In genomic region chr12:26696048-26696612, GRCh38 we compare ENCODE assay signal across 1 cellular context.
TF ChIP-seq lines count a peak whose summit lies in the region.

No MANE protein-coding gene starts in this region.

TF ChIP-seq in K562, 482 proteins besides CTCF, POLR2A, EP300 and RAD21 (continued from another document):
- TF ChIP-seq ATF3 (IDR thresholded peaks at IDR 0.05) (peak; percentile 82), ATF3 (CRISPR knock-in tag; conservative IDR thresholded peaks at IDR 0.05) (no peak)
